1 cellular context compared by ENCODE assay signal in genomic region chr14:93079321-93079720, GRCh38.
TF ChIP-seq lines count a peak whose summit lies in the region.

No MANE protein-coding gene starts in this region.

TF ChIP-seq in HepG2, 621 proteins besides CTCF, POLR2A, EP300 and RAD21:
- TF ChIP-seq ZNF646 (CRISPR knock-in tag; IDR thresholded peaks at IDR 0.05) (no peak), ZNF556 (CRISPR knock-in tag; IDR thresholded peaks at IDR 0.05; ENCODE audit: borderline replicate concordance) (no peak), PLSCR1 (CRISPR knock-in tag; IDR thresholded peaks at IDR 0.05; ENCODE audit: borderline replicate concordance) (no peak), ZNF362 (CRISPR knock-in tag; IDR thresholded peaks at IDR 0.05; ENCODE audit: borderline replicate concordance) (no peak), HNRNPL (IDR thresholded peaks at IDR 0.05; ENCODE audit: low read depth, low read length) (0 out of 2 replicates have a peak, but pooled peaks have one; percentile 41), CAMTA2 (CRISPR knock-in tag; IDR thresholded peaks at IDR 0.05; ENCODE audit: borderline replicate concordance) (no peak)
TF ChIP-seq in HepG2: peak in this region for 1.
